16 cellular contexts compared by ENCODE assay signal in genomic region chr7:36982749-36983148, GRCh38.
DNase-seq lines count a peak whose midpoint lies in the region; ATAC-seq and TF ChIP-seq lines count a peak whose summit lies in the region.
"Had no signal": no experiment of that assay in that cellular context is flagged by ENCODE, and none has a peak within 500 bp of the region (broad histone marks: within the 10 kb centered on the region; RNA-seq: fewer than 3 reads in every experiment).

No MANE protein-coding gene starts in this region.

- no peak overlapping the region for H3T11ph ChIP-seq in H9 (ENCODE audit: low read length)

- H2BK15ac ChIP-seq in H9 (ENCODE audit: low read depth, low read length) = no peak overlapping the region

- H2BK20ac ChIP-seq in H9 (ENCODE audit: low read depth, low read length, poor library complexity, severe bottlenecking) = no peak overlapping the region

- H2AK5ac ChIP-seq in H9 (ENCODE audit: insufficient read length, low read length) = no peak overlapping the region

- H2BK120ac ChIP-seq in H9 (ENCODE audit: low read depth, low read length, poor library complexity, severe bottlenecking) = no peak overlapping the region

- H3K23ac ChIP-seq in H9 (ENCODE audit: insufficient read length, low read depth, low read length) = no peak overlapping the region

- H2BK5ac ChIP-seq in H9 (ENCODE audit: insufficient read length, low read length) = no peak overlapping the region

- H2BK12ac ChIP-seq in H9 (ENCODE audit: insufficient read length, low read depth, low read length) = no peak overlapping the region

- no peaks in the 10 kb centered on the region for H3K27me3 ChIP-seq in endocrine pancreas (ENCODE audit: control insufficient read depth, insufficient read depth, low read length)
- no peaks in the 10 kb centered on the region for H3K27me3 ChIP-seq in H9 (ENCODE audit: insufficient read depth, low read length)

- H3K4me3 Mint-ChIP-seq in H9 = no peak overlapping the region
- H3K4me3 Mint-ChIP-seq: CD14-positive monocyte; CD8-positive, alpha-beta memory T cell had no signal

- no peaks in the 10 kb centered on the region for H3K23me2 ChIP-seq in H9 (ENCODE audit: insufficient read length, low read depth, low read length, poor library complexity, severe bottlenecking)

- no peaks in the 10 kb centered on the region for H3K36me3 Mint-ChIP-seq in H9 (ENCODE audit: insufficient read depth in 1 of 3, low read depth in 3 of 3)

- peaks cover 12 to 15% of the 10 kb centered on the region in 2 experiments for H3K4me1 Mint-ChIP-seq in H9

- H3K27ac ChIP-seq in H9 (ENCODE audit: insufficient read length, low read depth, low read length) = no peak overlapping the region
- H3K27ac ChIP-seq: A549 had no signal

- H3K9ac ChIP-seq in endocrine pancreas (ENCODE audit: control insufficient read depth, insufficient read depth, low read length) (no peak overlapping the region), H9 (ENCODE audit: extremely low read depth, insufficient read length, low read length) (no peak overlapping the region)

- WGBS in H9 (ENCODE audit: extremely low coverage, insufficient read length, low lambda C conversion rate) = no CpG with 5 or more reads among the region's 3 CpGs

- H4K20me1 ChIP-seq in H9 (ENCODE audit: control insufficient read depth, insufficient read depth, insufficient read length) = no peaks in the 10 kb centered on the region

- H3K79me1 ChIP-seq in H9 (ENCODE audit: insufficient read depth, low read depth, low read length, poor library complexity, severe bottlenecking) = no peaks in the 10 kb centered on the region

- H3K4ac ChIP-seq in H9 (ENCODE audit: low read depth, low read length) = no peak overlapping the region

- no peak overlapping the region for H2AFZ ChIP-seq in H9 (ENCODE audit: low read length)

- H3K27ac Mint-ChIP-seq in H9 = no peak overlapping the region
- H3K27ac Mint-ChIP-seq: CD14-positive monocyte had no signal

- H3K4me1 ChIP-seq in endocrine pancreas (ENCODE audit: control insufficient read depth, insufficient read depth, low read length) (no peaks in the 10 kb centered on the region), H9 (ENCODE audit: insufficient read depth, low read length) (peaks cover 2% of the 10 kb centered on the region; the same call in 1 of the 2 replicates)
- H3K4me1 ChIP-seq: A549, HAP-1 had no signal

- peak; percentile 78 for DNase-seq in G401 (ENCODE audit: low spot score)
- peak; percentile 37 for DNase-seq in NCI-H69 (lab: John Stamatoyannopoulos, UW)
- DNase-seq in putamen (ENCODE audit: low spot score) = peak; percentile 64
- DNase-seq in H9 = no peak
- DNase-seq: Caco-2; CD8-positive, alpha-beta memory T cell; DND-41; GF-D8; GOT3; IMR-90 had no signal

- H3K9me3 ChIP-seq in endocrine pancreas (ENCODE audit: control insufficient read depth, low read length) (no peaks in the 10 kb centered on the region), H9 (ENCODE audit: control insufficient read depth, low read depth, low read length) (no peaks in the 10 kb centered on the region)
- H3K9me3 ChIP-seq: A549, HAP-1 had no signal

- ATAC-seq in HG02885 (IDR thresholded peaks at IDR 0.05; ENCODE audit: poor library complexity, unreplicated experiment) = no peak
- no peak for ATAC-seq in HG02798 (IDR thresholded peaks at IDR 0.05; ENCODE audit: poor library complexity, unreplicated experiment)
- ATAC-seq: A549 had no signal

- H3K56ac ChIP-seq in H9 (ENCODE audit: insufficient read length, low read depth, low read length) = no peak overlapping the region

- H4K91ac ChIP-seq in H9 (ENCODE audit: insufficient read length, low read depth, low read length) = no peak overlapping the region

- H4K5ac ChIP-seq in H9 (ENCODE audit: insufficient read length, low read depth, low read length) = no peak overlapping the region

- no peak overlapping the region for H3K18ac ChIP-seq in H9 (ENCODE audit: insufficient read length, low read depth, low read length)

- H3K27me3 Mint-ChIP-seq in H9 (ENCODE audit: low read depth) = no peaks in the 10 kb centered on the region
- H3K27me3 Mint-ChIP-seq: CD8-positive, alpha-beta memory T cell had no signal

- no peak overlapping the region for H4K8ac ChIP-seq in H9 (replicated peaks; ENCODE audit: insufficient read length, low read depth, low read length)

- in situ Hi-C loops in G401 (cut with HindIII; ENCODE audit: low sequenced_read_pairs) = no loop called here

- TF ChIP-seq CTCF in H9 (conservative IDR thresholded peaks at IDR 0.05) = no peak

- no peaks in the 10 kb centered on the region for H3K36me3 ChIP-seq in endocrine pancreas (ENCODE audit: control insufficient read depth, insufficient read depth, low read length)
- H3K36me3 ChIP-seq: HAP-1 had no signal

- no peaks in the 10 kb centered on the region for H3K79me2 ChIP-seq in H9 (ENCODE audit: insufficient read depth, low read length)

- H3K9me3 Mint-ChIP-seq in H9 = no peaks in the 10 kb centered on the region
- H3K9me3 Mint-ChIP-seq: CD14-positive monocyte; CD8-positive, alpha-beta memory T cell had no signal

- peak overlapping the region; percentile 97 for H3K4me3 ChIP-seq in endocrine pancreas (ENCODE audit: control insufficient read depth, insufficient read depth, low read length)
- H3K4me3 ChIP-seq: A549, HAP-1 had no signal

- H3K14ac ChIP-seq in H9 (ENCODE audit: insufficient read depth, low read length) = no peak overlapping the region

- no peak overlapping the region for H3K4me2 ChIP-seq in H9 (ENCODE audit: insufficient read depth, insufficient read length, low read length)
- H3K4me2 ChIP-seq: A549 had no signal
